1 cellular context compared by ENCODE assay signal in genomic region chr1:54764132-54764921, GRCh38.
A peak's percentile ranks its signal among the peaks of the same experiment; 100 is the strongest.
TF ChIP-seq lines count a peak whose summit lies in the region.

PARS2 (minus strand) TSS chr1:54764523; CDS start chr1:54759161, 5,362 bp downstream.

TF ChIP-seq in HepG2, 621 proteins besides CTCF, POLR2A, EP300 and RAD21 (continued from another document and continues in another):
- TF ChIP-seq THAP9 (CRISPR knock-in tag; IDR thresholded peaks at IDR 0.05; ENCODE audit: borderline replicate concordance): peak; percentile 69; the same call in 1 of the 2 replicates
- no peak for TF ChIP-seq ZNF576 (CRISPR knock-in tag; IDR thresholded peaks at IDR 0.05)
- no peak for TF ChIP-seq ZNF678 (CRISPR knock-in tag; IDR thresholded peaks at IDR 0.05)
- TF ChIP-seq ZNF275 (CRISPR knock-in tag; IDR thresholded peaks at IDR 0.05; ENCODE audit: borderline replicate concordance): peak; percentile 58; the same call in 1 of the 2 replicates
- TF ChIP-seq RCOR2 (CRISPR knock-in tag; IDR thresholded peaks at IDR 0.05): no peak
- no peak for TF ChIP-seq ZNF513 (CRISPR knock-in tag; conservative IDR thresholded peaks at IDR 0.05)
- peak; percentile 82; the same call in 1 of the 2 replicates for TF ChIP-seq KDM5B (CRISPR knock-in tag; IDR thresholded peaks at IDR 0.05; ENCODE audit: borderline replicate concordance)
- TF ChIP-seq DR1 (CRISPR knock-in tag; IDR thresholded peaks at IDR 0.05): peak; percentile 54; the same call in 1 of the 2 replicates
- TF ChIP-seq KAT7 (CRISPR knock-in tag; IDR thresholded peaks at IDR 0.05; ENCODE audit: borderline replicate concordance): peak; percentile 52; the same call in 1 of the 2 replicates
- no peak for TF ChIP-seq SRSF9 (IDR thresholded peaks at IDR 0.05; ENCODE audit: borderline replicate concordance, insufficient read depth, low read depth, low read length, poor library complexity, severe bottlenecking)
- TF ChIP-seq HNF1A (IDR thresholded peaks at IDR 0.05; ENCODE audit: low read depth): no peak
- TF ChIP-seq HNF1A (CRISPR knock-in tag; IDR thresholded peaks at IDR 0.05; ENCODE audit: borderline replicate concordance): no peak
- no peak for TF ChIP-seq CSRNP2 (CRISPR knock-in tag; conservative IDR thresholded peaks at IDR 0.05; ENCODE audit: low read depth)
- no peak; the same call in 1 of the 2 replicates for TF ChIP-seq ZIK1 (CRISPR knock-in tag; IDR thresholded peaks at IDR 0.05; ENCODE audit: borderline replicate concordance, low read depth)
- TF ChIP-seq TBP (CRISPR knock-in tag; IDR thresholded peaks at IDR 0.05): no peak
- TF ChIP-seq POGZ (CRISPR knock-in tag; IDR thresholded peaks at IDR 0.05): peak; percentile 44; the same call in 1 of the 2 replicates
- TF ChIP-seq PHF20 (CRISPR knock-in tag; IDR thresholded peaks at IDR 0.05): peak; percentile 84
- TF ChIP-seq NR2F6 (IDR thresholded peaks at IDR 0.05): no peak
- no peak for TF ChIP-seq NR2F6 (CRISPR knock-in tag; IDR thresholded peaks at IDR 0.05)
- no peak for TF ChIP-seq SP140L (CRISPR knock-in tag; IDR thresholded peaks at IDR 0.05; ENCODE audit: borderline replicate concordance)
- no peak for TF ChIP-seq ZNF569 (CRISPR knock-in tag; IDR thresholded peaks at IDR 0.05; ENCODE audit: borderline replicate concordance)
- no peak for TF ChIP-seq SMARCE1 (IDR thresholded peaks at IDR 0.05; ENCODE audit: borderline replicate concordance)
- no peak for TF ChIP-seq ZNF782 (CRISPR knock-in tag; IDR thresholded peaks at IDR 0.05; ENCODE audit: borderline replicate concordance)
- TF ChIP-seq MEIS1 (CRISPR knock-in tag; IDR thresholded peaks at IDR 0.05; ENCODE audit: borderline replicate concordance): no peak
- TF ChIP-seq ZBTB42 (CRISPR knock-in tag; IDR thresholded peaks at IDR 0.05): no peak
- TF ChIP-seq RFXAP (CRISPR knock-in tag; IDR thresholded peaks at IDR 0.05; ENCODE audit: borderline replicate concordance): peak; percentile 68
- TF ChIP-seq POLR2AphosphoS5 (IDR thresholded peaks at IDR 0.05; ENCODE audit: low read depth, low read length): peak; percentile 90
- no peak for TF ChIP-seq MZF1 (CRISPR knock-in tag; IDR thresholded peaks at IDR 0.05; ENCODE audit: borderline replicate concordance)
- no peak for TF ChIP-seq ZNF484 (CRISPR knock-in tag; IDR thresholded peaks at IDR 0.05; ENCODE audit: borderline replicate concordance, low read depth)
- no peak for TF ChIP-seq ZSCAN20 (CRISPR knock-in tag; IDR thresholded peaks at IDR 0.05; ENCODE audit: borderline replicate concordance)
- TF ChIP-seq SNAPC2 (CRISPR knock-in tag; IDR thresholded peaks at IDR 0.05): 0 out of 2 replicates have a peak, but pooled peaks have one; percentile 21
- TF ChIP-seq HIVEP1 (CRISPR knock-in tag; IDR thresholded peaks at IDR 0.05): peak; percentile 66; the same call in 1 of the 2 replicates
- peak; percentile 83 for TF ChIP-seq POGK (CRISPR knock-in tag; conservative IDR thresholded peaks at IDR 0.05)
- no peak for TF ChIP-seq MEIS2 (CRISPR knock-in tag; IDR thresholded peaks at IDR 0.05)
- no peak for TF ChIP-seq ETV6 (CRISPR knock-in tag; conservative IDR thresholded peaks at IDR 0.05)
- TF ChIP-seq PLRG1 (conservative IDR thresholded peaks at IDR 0.05): no peak
- peak; percentile 71 for TF ChIP-seq DRAP1 (CRISPR knock-in tag; IDR thresholded peaks at IDR 0.05)
- TF ChIP-seq ZNF317 (CRISPR knock-in tag; IDR thresholded peaks at IDR 0.05): peak; percentile 21
- no peak for TF ChIP-seq ZNF251 (CRISPR knock-in tag; IDR thresholded peaks at IDR 0.05)
- TF ChIP-seq ZNF720 (CRISPR knock-in tag; IDR thresholded peaks at IDR 0.05): no peak
- no peak for TF ChIP-seq EZH2 (conservative IDR thresholded peaks at IDR 0.05; ENCODE audit: low read depth, low read length)
- no peak for TF ChIP-seq ZNF512B (CRISPR knock-in tag; IDR thresholded peaks at IDR 0.05; ENCODE audit: borderline replicate concordance)
- TF ChIP-seq HDAC1 (CRISPR knock-in tag; IDR thresholded peaks at IDR 0.05): no peak
- TF ChIP-seq EED (CRISPR knock-in tag; IDR thresholded peaks at IDR 0.05): 0 out of 2 replicates have a peak, but pooled peaks have one; percentile 38
- TF ChIP-seq ZNF816 (CRISPR knock-in tag; IDR thresholded peaks at IDR 0.05; ENCODE audit: borderline replicate concordance): no peak; the same call in 1 of the 2 replicates
- TF ChIP-seq ZNF276 (CRISPR knock-in tag; IDR thresholded peaks at IDR 0.05; ENCODE audit: low read depth): no peak
